Comparison of ENCODE assay signal across 15 cellular contexts in the genomic region with DNA sequence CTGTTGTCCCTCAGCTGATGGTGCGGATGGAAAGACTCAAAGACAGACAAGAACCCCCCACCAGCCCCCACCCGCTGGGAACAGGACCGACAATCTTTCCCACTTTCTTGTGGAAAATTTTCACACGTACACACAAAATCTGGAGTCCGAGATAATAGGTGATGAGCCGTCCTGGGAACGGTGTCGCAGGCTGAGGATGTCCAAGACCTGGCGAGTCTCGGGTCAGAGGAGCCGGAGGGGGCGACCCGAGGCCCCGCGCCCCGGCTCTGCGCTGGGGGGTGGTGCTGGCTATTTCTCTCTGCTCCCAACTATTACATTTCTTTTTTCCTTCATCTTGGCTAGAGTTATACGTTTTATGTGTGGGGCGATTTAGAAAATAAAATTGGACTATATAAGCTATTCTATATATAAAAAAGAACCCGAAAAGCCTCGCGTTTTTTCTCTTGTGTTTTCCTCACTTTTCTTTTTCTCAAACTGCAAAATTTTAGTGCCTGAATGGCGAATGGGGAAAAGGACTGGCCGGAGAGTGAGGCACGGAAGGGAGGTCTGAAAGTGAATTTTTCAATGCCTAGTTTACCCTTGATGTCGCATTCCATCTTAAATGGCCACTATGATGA.
"Had no signal": no experiment of that assay in that cellular context is flagged by ENCODE, and none has a peak within 500 bp of the region (broad histone marks: within the 10 kb centered on the region; RNA-seq: fewer than 3 reads in every experiment).

No MANE protein-coding gene starts in this region.

- DNase-seq: activated CD4-positive, alpha-beta T cell treated with anti-CD3 and anti-CD28 coated beads, Interleukin-2, amount 50 U/mL, for 48 hours; activated CD8-positive, alpha-beta memory T cell treated with anti-CD3 and anti-CD28 coated beads, Interleukin-2, amount 10 ng/mL, durations not matched to agents 7 days and 5 days; activated effector memory CD4-positive, alpha-beta T cell treated with Interleukin-2 at 50 U/mL for 16 hours; activated T-cell treated with anti-CD3 and anti-CD28 coated beads, Interleukin-2, amount 50 U/mL, for 24 hours; amniotic stem cell; trophoblast cell had no signal

- H3K9ac ChIP-seq: neural progenitor cell, parathyroid adenoma had no signal

- H3K9me3 ChIP-seq: breast epithelium, gastroesophageal sphincter had no signal

- H3K79me2 ChIP-seq: parathyroid adenoma had no signal

- H3K9me3 Mint-ChIP-seq: activated naive CD4-positive, alpha-beta T cell treated with anti-CD3 and anti-CD28 coated beads, Interleukin-2, amount 50 U/mL, for 72 hours; activated T-cell treated with anti-CD3 and anti-CD28 coated beads, Interleukin-2, amount 50 U/mL, for 24 hours; neural progenitor cell; stimulated activated effector memory CD8-positive, alpha-beta T cell treated with anti-CD3 and anti-CD28 coated beads, Interleukin-12 subunit alpha, Interleukin-12 subunit beta, amount 100 ng/mL, for 72 hours; T-helper 1 cell treated with Interleukin-12 subunit alpha and Interleukin-12 subunit beta and Interleukin-4 antibody, amounts not matched to agents 30 μg/mL and 1 μg/mL, for 36 hours had no signal

- H3K27ac Mint-ChIP-seq: activated CD8-positive, alpha-beta memory T cell treated with anti-CD3 and anti-CD28 coated beads, Interleukin-2, amount 10 ng/mL, durations not matched to agents 7 days and 5 days; activated T-cell treated with anti-CD3 and anti-CD28 coated beads, Interleukin-2, amount 50 U/mL, for 24 hours; neural progenitor cell; stimulated activated effector memory CD8-positive, alpha-beta T cell treated with anti-CD3 and anti-CD28 coated beads, Interleukin-12 subunit alpha, Interleukin-12 subunit beta, amount 100 ng/mL, for 72 hours had no signal

- H2AFZ ChIP-seq: neural progenitor cell, parathyroid adenoma had no signal

- H3K27ac ChIP-seq: breast epithelium, gastroesophageal sphincter, neural progenitor cell, parathyroid adenoma, skin epidermis had no signal

- H3K36me3 ChIP-seq: breast epithelium, gastroesophageal sphincter, neural progenitor cell had no signal

- H3K4me2 ChIP-seq: neural progenitor cell had no signal

- ATAC-seq: activated CD4-positive, CD25-positive, alpha-beta regulatory T cell treated with anti-CD3 and anti-CD28 coated beads, Interleukin-2, amount 50 U/mL, for 24 hours; activated CD8-positive, alpha-beta memory T cell treated with anti-CD3 and anti-CD28 coated beads, Interleukin-2, amount 10 ng/mL, durations not matched to agents 7 days and 5 days; activated naive CD4-positive, alpha-beta T cell treated with anti-CD3 and anti-CD28 coated beads, Interleukin-2, amount 50 U/mL, for 72 hours; gastroesophageal sphincter; stimulated activated effector memory CD8-positive, alpha-beta T cell treated with anti-CD3 and anti-CD28 coated beads, Interleukin-12 subunit alpha, Interleukin-12 subunit beta, amount 100 ng/mL, for 72 hours had no signal

- H3K4me1 ChIP-seq: parathyroid adenoma had no signal

- H3K4me3 Mint-ChIP-seq: activated CD8-positive, alpha-beta memory T cell treated with anti-CD3 and anti-CD28 coated beads, Interleukin-2, amount 10 ng/mL, durations not matched to agents 7 days and 5 days; activated T-cell treated with anti-CD3 and anti-CD28 coated beads, Interleukin-2, amount 50 U/mL, for 24 hours; neural progenitor cell; stimulated activated effector memory CD8-positive, alpha-beta T cell treated with anti-CD3 and anti-CD28 coated beads, Interleukin-12 subunit alpha, Interleukin-12 subunit beta, amount 100 ng/mL, for 72 hours; T-helper 1 cell treated with Interleukin-12 subunit alpha and Interleukin-12 subunit beta and Interleukin-4 antibody, amounts not matched to agents 30 μg/mL and 1 μg/mL, for 36 hours had no signal

- H3K4me3 ChIP-seq: breast epithelium, gastroesophageal sphincter, neural progenitor cell, skin epidermis had no signal
